Comparison of ENCODE assay signal across 27 cellular contexts in the genomic region with DNA sequence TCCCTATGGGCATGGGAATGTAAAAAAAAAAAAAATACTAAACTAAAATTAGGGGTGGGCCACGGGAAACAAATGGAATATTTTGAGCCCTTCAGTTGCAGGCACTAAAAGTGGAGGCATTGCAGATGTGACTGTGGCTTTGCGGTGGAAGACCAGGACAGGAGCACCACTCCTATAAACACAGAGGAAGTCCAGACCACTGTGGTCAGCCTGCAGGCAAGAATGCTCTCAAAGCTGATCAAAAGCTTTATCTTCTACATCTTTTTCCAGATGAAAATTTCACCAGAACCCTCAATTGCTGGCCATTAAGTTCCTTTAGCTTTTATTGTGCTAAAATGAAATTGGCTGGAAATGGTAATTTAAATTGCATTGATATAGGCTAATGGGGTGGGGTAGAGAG.
DNase-seq lines count a peak whose midpoint lies in the region; ATAC-seq, FAIRE-seq and TF ChIP-seq lines count a peak whose summit lies in the region.
"Had no signal": no experiment of that assay in that cellular context is flagged by ENCODE, and none has a peak within 500 bp of the region (broad histone marks: within the 10 kb centered on the region; RNA-seq: fewer than 3 reads in every experiment).

No MANE protein-coding gene starts in this region.

- H3K9ac ChIP-seq in HepG2 (ENCODE audit: insufficient read depth, low read depth, low read length), result no peak overlapping the region

- H3K36me3 ChIP-seq in HepG2 (replicated peaks in 1 of 2; ENCODE audit: control insufficient read depth in 1 of 2, insufficient read depth in 2 of 2, low read length in 2 of 2) (no peaks in the 10 kb centered on the region), upper lobe of left lung (no peaks in the 10 kb centered on the region)
- H3K36me3 ChIP-seq: Peyer's patch, upper lobe of right lung had no signal

- WGBS in HepG2 (ENCODE audit: low lambda C conversion rate), result 27% methylated on average over 2 of the region's 2 CpGs
- 50 to 60% methylated on average over 2 of the region's 2 CpGs for WGBS in upper lobe of left lung, 2 donors

- no peak overlapping the region for H3K4me3 ChIP-seq in HepG2 (replicated peaks in 1 of 3; ENCODE audit: insufficient read depth in 1 of 3, low read depth in 2 of 3, low read length in 3 of 3)
- no peak overlapping the region for H3K4me3 ChIP-seq in upper lobe of left lung
- H3K4me3 ChIP-seq: Peyer's patch, SK-N-MC, skin epidermis, upper lobe of right lung had no signal

- intact Hi-C loops in HepG2 (cut with micrococcal nuclease; ENCODE audit: unreplicated experiment), result no loop called here

- H3K36me3 Mint-ChIP-seq in natural killer cell treated with Interleukin-12 subunit alpha and Interleukin-12 subunit beta and Interleukin-15 and Interleukin-18, amount 100 ng/mL, for 72 hours, result no peaks in the 10 kb centered on the region
- H3K36me3 Mint-ChIP-seq: CD4-positive, alpha-beta memory T cell; memory B cell; naive B cell had no signal

- ATAC-seq in natural killer cell treated with Interleukin-12 subunit alpha and Interleukin-12 subunit beta and Interleukin-15 and Interleukin-18, amount 100 ng/mL, for 72 hours, result no peak
- no peak for ATAC-seq in HG03135 (IDR thresholded peaks at IDR 0.05; ENCODE audit: unreplicated experiment)
- ATAC-seq in HepG2, result no peak
- ATAC-seq in HG03280 (IDR thresholded peaks at IDR 0.05; ENCODE audit: unreplicated experiment), result no peak
- ATAC-seq in upper lobe of left lung (ENCODE audit: low FRiP score in 2 of 2), result no peak
- ATAC-seq: activated CD8-positive, alpha-beta T cell treated with anti-CD3 and anti-CD28 coated beads for 36 hours; upper lobe of right lung had no signal

- peaks cover 30 to 32% of the 10 kb centered on the region in 2 donors for H3K27me3 Mint-ChIP-seq in natural killer cell treated with Interleukin-12 subunit alpha and Interleukin-12 subunit beta and Interleukin-15 and Interleukin-18, amount 100 ng/mL, for 72 hours

- H2AFZ ChIP-seq in HepG2 (ENCODE audit: low read length), result no peak overlapping the region

- H3K79me2 ChIP-seq in HepG2 (ENCODE audit: insufficient read depth, low read length), result no peaks in the 10 kb centered on the region

- peaks cover 8% of the 10 kb centered on the region in 2 donors for H3K4me1 Mint-ChIP-seq in natural killer cell treated with Interleukin-12 subunit alpha and Interleukin-12 subunit beta and Interleukin-15 and Interleukin-18, amount 100 ng/mL, for 72 hours (ENCODE audit: low read depth in 2 of 2)
- H3K4me1 Mint-ChIP-seq: CD4-positive, alpha-beta memory T cell; memory B cell; naive B cell had no signal

- peaks cover 10% of the 10 kb centered on the region for H3K4me1 ChIP-seq in HepG2 (ENCODE audit: insufficient read depth, low read length)
- no peaks in the 10 kb centered on the region for H3K4me1 ChIP-seq in upper lobe of left lung
- H3K4me1 ChIP-seq: Peyer's patch, upper lobe of right lung had no signal

- H3K27ac Mint-ChIP-seq in natural killer cell treated with Interleukin-12 subunit alpha and Interleukin-12 subunit beta and Interleukin-15 and Interleukin-18, amount 100 ng/mL, for 72 hours, result no peak overlapping the region
- H3K27ac Mint-ChIP-seq: activated CD8-positive, alpha-beta T cell treated with anti-CD3 and anti-CD28 coated beads for 36 hours; CD4-positive, alpha-beta memory T cell; memory B cell; naive B cell; T-helper 2 cell treated with Interferon-gamma antibody and Interleukin-4, amounts not matched to agents 5 μg/mL and 100 μg/mL, for 36 hours had no signal

- TF ChIP-seq EP300 in HepG2 (IDR thresholded peaks at IDR 0.05; ENCODE audit: low read depth in 2 of 2, low read length in 2 of 2) (no peak), HepG2 (CRISPR knock-in tag; IDR thresholded peaks at IDR 0.05; ENCODE audit: borderline replicate concordance) (no peak), upper lobe of left lung (IDR thresholded peaks at IDR 0.05) (no peak)

- H3K9me3 Mint-ChIP-seq in natural killer cell treated with Interleukin-12 subunit alpha and Interleukin-12 subunit beta and Interleukin-15 and Interleukin-18, amount 100 ng/mL, for 72 hours, result no peaks in the 10 kb centered on the region
- H3K9me3 Mint-ChIP-seq: activated CD8-positive, alpha-beta T cell treated with anti-CD3 and anti-CD28 coated beads for 36 hours; CD4-positive, alpha-beta memory T cell; T-helper 2 cell treated with Interferon-gamma antibody and Interleukin-4, amounts not matched to agents 5 μg/mL and 100 μg/mL, for 36 hours had no signal

- FAIRE-seq in HepG2 (lab: Jason Lieb, UNC), result no peak
- FAIRE-seq: H1 had no signal

- TF ChIP-seq CTCF in HepG2 (CRISPR knock-in tag; IDR thresholded peaks at IDR 0.05), result no peak
- no peak for TF ChIP-seq CTCF in upper lobe of left lung (IDR thresholded peaks at IDR 0.05)

- TF ChIP-seq POLR2A in HepG2 (IDR thresholded peaks at IDR 0.05; ENCODE audit: insufficient read depth in 1 of 2, low read depth in 2 of 2, low read length in 2 of 2) (no peak), upper lobe of left lung (IDR thresholded peaks at IDR 0.05) (no peak)

- in situ Hi-C loops in KBM-7 (cut with MboI; ENCODE audit: low pct_unique_long_range_greater_than_20kb, low sequenced_read_pairs), result no loop called here
- in situ Hi-C loops in HepG2 (cut with HindIII; ENCODE audit: extremely low pct_ligation_motif_present, low pct_unique_long_range_greater_than_20kb), result no loop called here

- DNase-seq in KBM-7 (peak; percentile 39), NOMO-1 (lab: John Stamatoyannopoulos, UW; ENCODE audit: unreplicated experiment in 2 of 2) (peak; percentile 79 to 85), SW480 (ENCODE audit: low spot score) (peak; percentile 59), HepG2 (ENCODE audit: low spot score) (no peak), upper lobe of left lung (no peak)
- no peak for DNase-seq in natural killer cell treated with Interleukin-12 subunit alpha and Interleukin-12 subunit beta and Interleukin-15 and Interleukin-18, amount 100 ng/mL, for 72 hours (ENCODE audit: low spot score)
- DNase-seq: activated CD8-positive, alpha-beta T cell treated with anti-CD3 and anti-CD28 coated beads for 36 hours; activated effector memory CD4-positive, alpha-beta T cell treated with Interleukin-2 at 50 U/mL for 16 hours; activated T-cell treated with anti-CD3 and anti-CD28 coated beads for 4 hours; CD4-positive, alpha-beta memory T cell; GDM1; head of caudate nucleus; naive B cell; NCI-H1417; NCI-H2081; NCI-H446; nucleus accumbens; Peyer's patch; stimulated activated CD4-positive, alpha-beta T cell treated with anti-CD3 and anti-CD28 coated beads, Interleukin-1b, Interleukin-23, amount 100 ng/mL, for 48 hours; upper lobe of right lung had no signal

- no peak for TF ChIP-seq RAD21 in HepG2 (CRISPR knock-in tag; IDR thresholded peaks at IDR 0.05)

- peaks cover 2 to 25% of the 10 kb centered on the region in 2 experiments; a peak in 2 of 5 replicates for H3K27me3 ChIP-seq in HepG2 (ENCODE audit: control insufficient read depth in 1 of 2, insufficient read depth in 2 of 2, low read length in 2 of 2)
- no peaks in the 10 kb centered on the region for H3K27me3 ChIP-seq in upper lobe of left lung
- H3K27me3 ChIP-seq: Peyer's patch had no signal

- no peak overlapping the region for H3K27ac ChIP-seq in HepG2 (ENCODE audit: extremely low read length, insufficient read depth, low read length)
- H3K27ac ChIP-seq in upper lobe of left lung, result no peak overlapping the region
- H3K27ac ChIP-seq: Peyer's patch, SK-N-MC, skin epidermis, upper lobe of right lung had no signal

- H3K4me2 ChIP-seq in HepG2 (ENCODE audit: low read depth, low read length), result no peak overlapping the region

- CTCF ChIA-PET in HepG2 (lab: Yijun Ruan, JAX; ENCODE audit: low intra/inter-chr PET ratio, low total read pairs), result no interaction called here

- POLR2A ChIA-PET in HepG2 (lab: Yijun Ruan, JAX), result no interaction called here

- H3K9me3 ChIP-seq in HepG2 (ENCODE audit: low read length) (no peaks in the 10 kb centered on the region), upper lobe of left lung (no peaks in the 10 kb centered on the region)
- H3K9me3 ChIP-seq: Peyer's patch, upper lobe of right lung had no signal

- H3K4me3 Mint-ChIP-seq in natural killer cell treated with Interleukin-12 subunit alpha and Interleukin-12 subunit beta and Interleukin-15 and Interleukin-18, amount 100 ng/mL, for 72 hours, result peak overlapping the region; percentile 1
- H3K4me3 Mint-ChIP-seq: activated CD8-positive, alpha-beta T cell treated with anti-CD3 and anti-CD28 coated beads for 36 hours; CD4-positive, alpha-beta memory T cell; memory B cell; naive B cell; T-helper 2 cell treated with Interferon-gamma antibody and Interleukin-4, amounts not matched to agents 5 μg/mL and 100 μg/mL, for 36 hours had no signal

- no peaks in the 10 kb centered on the region for H4K20me1 ChIP-seq in HepG2 (ENCODE audit: insufficient read depth, low read length)

- no TSS peak for BruUV-seq in HepG2 (replicated peaks; lab: Mats Ljungman, UMichigan)

TF ChIP-seq in HepG2, 621 proteins besides CTCF, POLR2A, EP300 and RAD21 (continues in another document):
- TF ChIP-seq ZNF749 (CRISPR knock-in tag; IDR thresholded peaks at IDR 0.05; ENCODE audit: borderline replicate concordance) (no peak), SRY (CRISPR knock-in tag; IDR thresholded peaks at IDR 0.05) (no peak), ZNF780A (CRISPR knock-in tag; IDR thresholded peaks at IDR 0.05) (no peak)

Comparison
In these comparisons a context has a peak if more than half of its experiments do, and no peak if none do; other contexts are left out.
1. DNase-seq: peak in KBM-7 (single experiment), NOMO-1 (2 of 2) and SW480 (single experiment); none in natural killer cell treated with Interleukin-12 subunit alpha and Interleukin-12 subunit beta and Interleukin-15 and Interleukin-18, amount 100 ng/mL, for 72 hours (single experiment), HepG2 (single experiment) and upper lobe of left lung (0 of 2).